27 cellular contexts compared by ENCODE assay signal in the genomic region with DNA sequence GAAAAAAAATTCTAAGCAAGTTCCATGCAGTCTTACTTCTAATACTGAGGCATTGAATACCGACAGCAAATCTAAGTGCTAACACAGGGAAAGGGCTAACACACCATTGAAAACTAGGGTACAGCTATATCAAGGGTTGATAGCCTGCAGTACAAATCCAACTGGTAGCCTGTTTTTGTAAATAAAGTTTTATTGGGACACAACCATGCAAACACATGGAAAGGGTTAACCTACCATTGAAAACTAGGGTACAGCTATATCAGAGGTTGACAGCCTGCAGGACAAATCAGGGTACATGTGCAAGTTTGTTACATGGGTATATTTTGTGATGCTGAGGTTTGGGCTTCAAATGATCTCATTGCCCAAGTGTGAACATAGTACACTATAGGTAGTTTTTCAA.
"Had no signal": no experiment of that assay in that cellular context is flagged by ENCODE, and none has a peak within 500 bp of the region (broad histone marks: within the 10 kb centered on the region; RNA-seq: fewer than 3 reads in every experiment).

No MANE protein-coding gene starts in this region.

- H3K27ac ChIP-seq: stomach, suprapubic skin, testis, thoracic aorta, thyroid gland, tibial artery, tibial nerve, transverse colon, upper lobe of left lung, upper lobe of right lung, uterus, vagina had no signal

- H3K9me3 ChIP-seq: stomach, suprapubic skin, testis, thoracic aorta, thyroid gland, tibial artery, tibial nerve, transverse colon, upper lobe of left lung, upper lobe of right lung, uterus, vagina had no signal

- H3K36me3 ChIP-seq: stomach, suprapubic skin, thoracic aorta, thyroid gland, tibial artery, tibial nerve, transverse colon, upper lobe of left lung, upper lobe of right lung, uterus, vagina had no signal

- H3K4me3 ChIP-seq: stomach, suprapubic skin, testis, thoracic aorta, thyroid gland, tibial artery, tibial nerve, transverse colon, upper lobe of left lung, upper lobe of right lung, uterus, vagina had no signal

- H3K27me3 ChIP-seq: stomach, suprapubic skin, testis, thyroid gland, tibial artery, tibial nerve, transverse colon, upper lobe of left lung, upper lobe of right lung, uterus, vagina had no signal

- H3K4me1 ChIP-seq: stomach, suprapubic skin, testis, thyroid gland, tibial artery, tibial nerve, transverse colon, upper lobe of left lung, upper lobe of right lung, uterus, vagina had no signal

- FAIRE-seq: urothelium cell line had no signal

- DNase-seq: stimulated activated CD4-positive, alpha-beta T cell treated with anti-CD3 and anti-CD28 coated beads, Interleukin-2, amount 100 ng/mL, for 48 hours; stimulated activated CD4-positive, alpha-beta T cell treated with anti-CD3 and anti-CD28 coated beads, Interleukin-4, amount 100 ng/mL, for 1 hour; stimulated activated CD4-positive, alpha-beta T cell treated with anti-CD3 and anti-CD28 coated beads, Interleukin-4, amount 100 ng/mL, for 24 hours; stimulated activated CD4-positive, alpha-beta T cell treated with anti-CD3 and anti-CD28 coated beads, Interleukin-4, amount 100 ng/mL, for 4 hours; stimulated activated CD8-positive, alpha-beta memory T cell treated with anti-CD3 and anti-CD28 coated beads, Interleukin-4, amount 100 ng/mL, for 48 hours; stimulated activated naive B cell treated with anti-CD40 and anti-IgM and Interleukin-4, amounts not matched to agents 10 μg/mL and 1 μg/mL and 100 μg/mL, for 72 hours; stimulated activated naive CD4-positive, alpha-beta T cell; stimulated activated naive CD4-positive, alpha-beta T cell treated with Interleukin-2 at 50 U/mL for 16 hours; stimulated activated naive CD8-positive, alpha-beta T cell treated with anti-CD3 and anti-CD28 coated beads, Interleukin-15, amount 100 ng/mL, for 72 hours; stimulated activated naive CD8-positive, alpha-beta T cell treated with anti-CD3 and anti-CD28 coated beads, Interleukin-15, Interleukin-2, amounts not matched to agents 100 U/mL and 50 U/mL, for 24 hours; stomach; substantia nigra; testis; thyroid gland; tibial artery; transverse colon; trophoblast cell; upper lobe of left lung; upper lobe of right lung; uterus had no signal

- ATAC-seq: stimulated activated effector memory CD8-positive, alpha-beta T cell treated with anti-CD3 and anti-CD28 coated beads, Interleukin-12 subunit alpha, Interleukin-12 subunit beta, amount 100 ng/mL, for 72 hours; stimulated activated memory B cell treated with anti-CD40 and anti-IgM and Interleukin-4, amounts not matched to agents 10 μg/mL and 1 μg/mL and 100 μg/mL, for 72 hours; stimulated activated naive B cell treated with anti-CD40 and anti-IgM and Interleukin-4, amounts not matched to agents 10 μg/mL and 1 μg/mL and 100 μg/mL, for 72 hours; stimulated activated naive CD8-positive, alpha-beta T cell treated with anti-CD3 and anti-CD28 coated beads, Interleukin-15, amount 100 ng/mL, for 72 hours; stimulated activated naive CD8-positive, alpha-beta T cell treated with anti-CD3 and anti-CD28 coated beads, Interleukin-15, Interleukin-2, amounts not matched to agents 100 U/mL and 50 U/mL, for 24 hours; upper lobe of right lung had no signal
